In genomic region chr10:100496567-100496966, GRCh38 we compare ENCODE assay signal across 22 cellular contexts. TPM values are rescaled to one million over a fixed set of nuclear protein-coding genes. Genes with fewer than 3 reads are reported as not detected.
DNase-seq lines count a peak whose midpoint lies in the region; ATAC-seq and TF ChIP-seq lines count a peak whose summit lies in the region.
"Had no signal": no experiment of that assay in that cellular context is flagged by ENCODE, and none has a peak within 500 bp of the region (broad histone marks: within the 10 kb centered on the region; RNA-seq: fewer than 3 reads in every experiment).

No MANE protein-coding gene starts in this region.

- H3K4me3 Mint-ChIP-seq in activated T-cell treated with anti-CD3 and anti-CD28 coated beads, Interleukin-2, amount 50 U/mL, for 24 hours = no peak overlapping the region
- no peak overlapping the region for H3K4me3 Mint-ChIP-seq in activated CD8-positive, alpha-beta T cell treated with anti-CD3 and anti-CD28 coated beads, Interleukin-2, amount 10 ng/mL, durations not matched to agents 7 days and 5 days
- no peak overlapping the region for H3K4me3 Mint-ChIP-seq in stimulated activated effector memory CD8-positive, alpha-beta T cell treated with anti-CD3 and anti-CD28 coated beads, Interleukin-12 subunit alpha, Interleukin-12 subunit beta, amount 100 ng/mL, for 72 hours
- no peak overlapping the region for H3K4me3 Mint-ChIP-seq in naive thymus-derived CD4-positive, alpha-beta T cell

- H3K27ac ChIP-seq in KMS-11 = no peak overlapping the region; the same call in 1 of the 2 replicates
- H3K27ac ChIP-seq in naive thymus-derived CD4-positive, alpha-beta T cell (ENCODE audit: low read depth, low read length) = no peak overlapping the region
- H3K27ac ChIP-seq: BLaER1, PC-9, RWPE1 had no signal

- no peaks in the 10 kb centered on the region for H4K20me1 ChIP-seq in KMS-11 (ENCODE audit: insufficient read depth)
- H4K20me1 ChIP-seq: BLaER1 had no signal

- H3K27me3 ChIP-seq in KMS-11 (ENCODE audit: insufficient read depth, low read depth) = no peaks in the 10 kb centered on the region
- no peaks in the 10 kb centered on the region for H3K27me3 ChIP-seq in naive thymus-derived CD4-positive, alpha-beta T cell (ENCODE audit: control insufficient read depth in 2 of 2, insufficient read depth in 2 of 2, low read length in 2 of 2)
- H3K27me3 ChIP-seq: BLaER1 had no signal

- H3K27me3 Mint-ChIP-seq in activated T-cell treated with anti-CD3 and anti-CD28 coated beads, Interleukin-2, amount 50 U/mL, for 24 hours = no peaks in the 10 kb centered on the region
- H3K27me3 Mint-ChIP-seq in activated CD8-positive, alpha-beta T cell treated with anti-CD3 and anti-CD28 coated beads, Interleukin-2, amount 10 ng/mL, durations not matched to agents 7 days and 5 days (ENCODE audit: low read depth) = no peaks in the 10 kb centered on the region
- no peaks in the 10 kb centered on the region for H3K27me3 Mint-ChIP-seq in naive thymus-derived CD4-positive, alpha-beta T cell
- H3K27me3 Mint-ChIP-seq: CD4-positive, alpha-beta memory T cell had no signal

- H3K36me3 Mint-ChIP-seq in activated T-cell treated with anti-CD3 and anti-CD28 coated beads, Interleukin-2, amount 50 U/mL, for 24 hours (ENCODE audit: low read depth) = peaks cover 91% of the 10 kb centered on the region
- peaks cover 85% of the 10 kb centered on the region for H3K36me3 Mint-ChIP-seq in activated CD8-positive, alpha-beta T cell treated with anti-CD3 and anti-CD28 coated beads, Interleukin-2, amount 10 ng/mL, durations not matched to agents 7 days and 5 days (ENCODE audit: low read depth)
- H3K36me3 Mint-ChIP-seq in stimulated activated effector memory CD8-positive, alpha-beta T cell treated with anti-CD3 and anti-CD28 coated beads, Interleukin-12 subunit alpha, Interleukin-12 subunit beta, amount 100 ng/mL, for 72 hours = peaks cover 91% of the 10 kb centered on the region
- peaks cover 9 to 77% (median 44%) of the 10 kb centered on the region in 5 donors for H3K36me3 Mint-ChIP-seq in naive thymus-derived CD4-positive, alpha-beta T cell

- H3K4me3 ChIP-seq in KMS-11 (IDR thresholded peaks at IDR 0.05; ENCODE audit: insufficient read depth, low read depth, low read length) = no peak overlapping the region
- no peak overlapping the region for H3K4me3 ChIP-seq in naive thymus-derived CD4-positive, alpha-beta T cell (ENCODE audit: low read length)
- H3K4me3 ChIP-seq: BLaER1, PC-9 had no signal

- no peaks in the 10 kb centered on the region for H3K79me2 ChIP-seq in KMS-11 (ENCODE audit: insufficient read depth, low read depth)

- peaks cover 36% of the 10 kb centered on the region for H3K4me1 ChIP-seq in KMS-11 (ENCODE audit: low read depth, poor library complexity, severe bottlenecking)
- no peaks in the 10 kb centered on the region for H3K4me1 ChIP-seq in naive thymus-derived CD4-positive, alpha-beta T cell (ENCODE audit: control insufficient read depth in 2 of 2, insufficient read depth in 2 of 2, low read length in 2 of 2)
- H3K4me1 ChIP-seq: BLaER1 had no signal

- no peaks in the 10 kb centered on the region for H3K9me3 Mint-ChIP-seq in activated T-cell treated with anti-CD3 and anti-CD28 coated beads, Interleukin-2, amount 50 U/mL, for 24 hours
- H3K9me3 Mint-ChIP-seq in activated CD8-positive, alpha-beta T cell treated with anti-CD3 and anti-CD28 coated beads, Interleukin-2, amount 10 ng/mL, durations not matched to agents 7 days and 5 days (ENCODE audit: insufficient read depth) = no peaks in the 10 kb centered on the region
- no peaks in the 10 kb centered on the region for H3K9me3 Mint-ChIP-seq in stimulated activated effector memory CD8-positive, alpha-beta T cell treated with anti-CD3 and anti-CD28 coated beads, Interleukin-12 subunit alpha, Interleukin-12 subunit beta, amount 100 ng/mL, for 72 hours
- no peaks in the 10 kb centered on the region for H3K9me3 Mint-ChIP-seq in naive thymus-derived CD4-positive, alpha-beta T cell
- H3K9me3 Mint-ChIP-seq: CD4-positive, alpha-beta memory T cell had no signal

- no peak for ATAC-seq in activated CD8-positive, alpha-beta T cell treated with anti-CD3 and anti-CD28 coated beads, Interleukin-2, amount 10 ng/mL, durations not matched to agents 7 days and 5 days
- no peak for ATAC-seq in stimulated activated effector memory CD8-positive, alpha-beta T cell treated with anti-CD3 and anti-CD28 coated beads, Interleukin-12 subunit alpha, Interleukin-12 subunit beta, amount 100 ng/mL, for 72 hours
- no peak for ATAC-seq in naive thymus-derived CD4-positive, alpha-beta T cell
- no peak for ATAC-seq in HG03378 (IDR thresholded peaks at IDR 0.05; ENCODE audit: unreplicated experiment)
- ATAC-seq: HCT116 had no signal

- CTCF ChIA-PET in activated CD8-positive, alpha-beta T cell treated with anti-CD3 and anti-CD28 coated beads, Interleukin-2, amount 10 ng/mL, durations not matched to agents 7 days and 5 days (lab: Charles Lee) = interaction anchor here (1.3 to 13.2 kb wide), 5 partner anchors 12 to 156 kb away, joined by 3 to 192 read pairs (median 44); no protein-coding TSS in a partner anchor
- CTCF ChIA-PET in naive thymus-derived CD4-positive, alpha-beta T cell (lab: Charles Lee) = interaction anchor here (0.6 to 1.6 kb wide), 3 partner anchors 12 to 14 kb away, joined by 4 to 5 read pairs (median 4); no protein-coding TSS in a partner anchor

- no peaks in the 10 kb centered on the region for H3K36me3 ChIP-seq in KMS-11 (ENCODE audit: insufficient read depth)
- H3K36me3 ChIP-seq in naive thymus-derived CD4-positive, alpha-beta T cell (ENCODE audit: control insufficient read depth in 2 of 3, insufficient read depth in 3 of 3, low read length in 3 of 3) = peaks cover 4 to 77% (median 12%) of the 10 kb centered on the region in 3 experiments

- no peak for TF ChIP-seq CTCF in KMS-11 (conservative IDR thresholded peaks at IDR 0.05; ENCODE audit: low read depth, low read length)
- no peak for TF ChIP-seq CTCF in GM10266 (IDR thresholded peaks at IDR 0.05; ENCODE audit: control insufficient read depth, insufficient read depth, low read depth, missing control alignments)

- H3K9ac ChIP-seq in KMS-11 = no peak overlapping the region
- H3K9ac ChIP-seq: BLaER1 had no signal

- H3K9me3 ChIP-seq in naive thymus-derived CD4-positive, alpha-beta T cell (ENCODE audit: control insufficient read depth in 2 of 3, low read length in 3 of 3) = no peaks in the 10 kb centered on the region
- H3K9me3 ChIP-seq: BLaER1 had no signal

- DNase-seq in activated T-cell treated with anti-CD3 and anti-CD28 coated beads, Interleukin-2, amount 50 U/mL, for 24 hours = no peak
- DNase-seq in activated T-cell treated with anti-CD3 and anti-CD28 coated beads for 4 hours (no peak), GM10266 (ENCODE audit: extremely low spot score) (no peak)
- DNase-seq in activated CD8-positive, alpha-beta T cell treated with anti-CD3 and anti-CD28 coated beads, Interleukin-2, amount 10 ng/mL, durations not matched to agents 7 days and 5 days = no peak
- DNase-seq in stimulated activated effector memory CD8-positive, alpha-beta T cell treated with anti-CD3 and anti-CD28 coated beads, Interleukin-12 subunit alpha, Interleukin-12 subunit beta, amount 100 ng/mL, for 72 hours (ENCODE audit: low spot score in 2 of 2) = no peak
- no peak for DNase-seq in naive thymus-derived CD4-positive, alpha-beta T cell
- DNase-seq: CD4-positive, alpha-beta memory T cell; DMS153; EL; GOT3; MV-4-11; NCI-H1417; NCI-H1930; NCI-H345; NCI-H524 treated with DMSO at 0.1 percent for 48 hours; PC-9 had no signal

- peaks cover 6% of the 10 kb centered on the region for H3K4me1 Mint-ChIP-seq in activated T-cell treated with anti-CD3 and anti-CD28 coated beads, Interleukin-2, amount 50 U/mL, for 24 hours (ENCODE audit: low read depth)
- H3K4me1 Mint-ChIP-seq in activated CD8-positive, alpha-beta T cell treated with anti-CD3 and anti-CD28 coated beads, Interleukin-2, amount 10 ng/mL, durations not matched to agents 7 days and 5 days (ENCODE audit: low read depth) = peaks cover 58% of the 10 kb centered on the region
- H3K4me1 Mint-ChIP-seq in stimulated activated effector memory CD8-positive, alpha-beta T cell treated with anti-CD3 and anti-CD28 coated beads, Interleukin-12 subunit alpha, Interleukin-12 subunit beta, amount 100 ng/mL, for 72 hours = no peaks in the 10 kb centered on the region
- peaks cover 0 to 80% (median 0%) of the 10 kb centered on the region in 7 donors for H3K4me1 Mint-ChIP-seq in naive thymus-derived CD4-positive, alpha-beta T cell

- peak overlapping the region; percentile 31; the same call in 1 of the 2 replicates for H3K4me2 ChIP-seq in KMS-11
- H3K4me2 ChIP-seq: BLaER1, PC-9 had no signal

- intact Hi-C loops in naive thymus-derived CD4-positive, alpha-beta T cell (cut with micrococcal nuclease) = no loop called here

- POLR2A ChIA-PET in activated CD8-positive, alpha-beta T cell treated with anti-CD3 and anti-CD28 coated beads, Interleukin-2, amount 10 ng/mL, durations not matched to agents 7 days and 5 days (lab: Charles Lee) = interaction anchor here (0.8 to 3.4 kb wide), 4 partner anchors 10 to 210 kb away, joined by 3 to 15 read pairs (median 4); no protein-coding TSS in a partner anchor
- POLR2A ChIA-PET in naive thymus-derived CD4-positive, alpha-beta T cell (lab: Charles Lee) = no interaction called here

- peak overlapping the region; percentile 63 for H3K27ac Mint-ChIP-seq in activated T-cell treated with anti-CD3 and anti-CD28 coated beads, Interleukin-2, amount 50 U/mL, for 24 hours
- peak overlapping the region; percentile 40 for H3K27ac Mint-ChIP-seq in activated CD8-positive, alpha-beta T cell treated with anti-CD3 and anti-CD28 coated beads, Interleukin-2, amount 10 ng/mL, durations not matched to agents 7 days and 5 days
- H3K27ac Mint-ChIP-seq in stimulated activated effector memory CD8-positive, alpha-beta T cell treated with anti-CD3 and anti-CD28 coated beads, Interleukin-12 subunit alpha, Interleukin-12 subunit beta, amount 100 ng/mL, for 72 hours = peak overlapping the region; percentile 27
- peak overlapping the region in 1 of 9 donors; percentile 70 for H3K27ac Mint-ChIP-seq in naive thymus-derived CD4-positive, alpha-beta T cell

- no peak overlapping the region for H2AFZ ChIP-seq in KMS-11 (ENCODE audit: low read depth)
- H2AFZ ChIP-seq: PC-9 had no signal

RNA-seq across cellular contexts. Expression of gene SEC31B, which starts 23.1 kb away (rescaled TPM):
- 100 to 1,000 TPM; 164 to 172 TPM for total RNA-seq in activated CD8-positive, alpha-beta T cell treated with anti-CD3 and anti-CD28 coated beads, Interleukin-2, amount 10 ng/mL, durations not matched to agents 7 days and 5 days
- 100 to 1,000 TPM in 1 of 5 experiments, 10 to 100 TPM in 4; 61.7 to 295 (median 65.1) TPM for total RNA-seq in naive thymus-derived CD4-positive, alpha-beta T cell
- 1 to 10 TPM; 1.1 to 1.8 TPM for polyA plus RNA-seq in naive thymus-derived CD4-positive, alpha-beta T cell

RNA-seq across cellular contexts. Expression of gene NDUFB8, which starts 33.1 kb away (rescaled TPM):
- 100 to 1,000 TPM; 290 to 293 TPM for total RNA-seq in activated CD8-positive, alpha-beta T cell treated with anti-CD3 and anti-CD28 coated beads, Interleukin-2, amount 10 ng/mL, durations not matched to agents 7 days and 5 days
- total RNA-seq in naive thymus-derived CD4-positive, alpha-beta T cell = 100 to 1,000 TPM; 137 to 304 (median 142) TPM
- polyA plus RNA-seq in naive thymus-derived CD4-positive, alpha-beta T cell = 100 to 1,000 TPM; 390 to 554 TPM

RNA-seq across cellular contexts. Expression of gene WNT8B, which starts 33.8 kb away (rescaled TPM):
- under 1 TPM; 0.18 to 0.37 TPM for total RNA-seq in activated CD8-positive, alpha-beta T cell treated with anti-CD3 and anti-CD28 coated beads, Interleukin-2, amount 10 ng/mL, durations not matched to agents 7 days and 5 days
- under 1 TPM in 2 of 5 experiments, not detected in 3; 0.27 to 0.44 TPM for total RNA-seq in naive thymus-derived CD4-positive, alpha-beta T cell
- under 1 TPM; 0.09 to 0.11 TPM for polyA plus RNA-seq in naive thymus-derived CD4-positive, alpha-beta T cell
- total RNA-seq: A673; CD4-positive, alpha-beta memory T cell; PC-9 had no signal
- polyA plus RNA-seq: CD4-positive, alpha-beta memory T cell had no signal

RNA-seq across cellular contexts. Expression of gene HIF1AN, which starts 39.2 kb away (rescaled TPM):
- total RNA-seq in activated CD8-positive, alpha-beta T cell treated with anti-CD3 and anti-CD28 coated beads, Interleukin-2, amount 10 ng/mL, durations not matched to agents 7 days and 5 days = 10 to 100 TPM; 46.5 to 48.1 TPM
- total RNA-seq in naive thymus-derived CD4-positive, alpha-beta T cell = 10 to 100 TPM; 43.3 to 74.9 (median 54.8) TPM
- polyA plus RNA-seq in naive thymus-derived CD4-positive, alpha-beta T cell = 10 to 100 TPM; 24.0 to 28.8 TPM
